11 cellular contexts compared by ENCODE assay signal in the genomic region with DNA sequence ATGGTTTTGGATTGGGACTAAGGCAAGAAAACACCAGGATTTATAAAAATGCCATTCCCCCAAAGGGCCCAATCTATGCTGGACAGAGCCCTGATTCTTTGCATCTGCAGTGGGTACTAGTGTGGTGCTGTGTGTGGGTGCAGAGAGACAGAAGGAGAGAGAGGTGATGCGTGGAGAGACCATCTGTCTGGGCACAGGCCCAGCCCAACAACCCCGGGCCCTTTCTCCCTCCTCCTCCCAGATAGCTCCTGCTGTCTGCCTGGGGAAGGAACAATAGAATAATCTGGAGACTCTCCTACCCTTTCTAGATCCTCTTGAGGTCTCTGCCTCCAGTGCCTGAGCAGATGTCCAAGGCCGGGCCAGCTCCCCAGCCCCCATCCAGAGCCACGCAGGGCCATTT. TPM values are rescaled to one million over a fixed set of nuclear protein-coding genes. Genes with fewer than 3 reads are reported as not detected.
DNase-seq lines count a peak whose midpoint lies in the region; ATAC-seq and TF ChIP-seq lines count a peak whose summit lies in the region.
"Had no signal": no experiment of that assay in that cellular context is flagged by ENCODE, and none has a peak within 500 bp of the region (broad histone marks: within the 10 kb centered on the region; RNA-seq: fewer than 3 reads in every experiment).

No MANE protein-coding gene starts in this region.

- no peak overlapping the region for H3K4me2 ChIP-seq in trophoblast cell (ENCODE audit: low read length)

- no peak overlapping the region for H3K4ac ChIP-seq in trophoblast cell (ENCODE audit: low read depth, low read length)

- H3K4me1 Mint-ChIP-seq in brain: peaks cover 99% of the 10 kb centered on the region
- no peaks in the 10 kb centered on the region for H3K4me1 Mint-ChIP-seq in Calu3 (ENCODE audit: low read depth, unreplicated experiment)
- H3K4me1 Mint-ChIP-seq in CD8-positive, alpha-beta memory T cell: peaks cover 0 to 2% (median 0%) of the 10 kb centered on the region in 3 donors

- no peak overlapping the region for H2BK12ac ChIP-seq in trophoblast cell (ENCODE audit: low read length)

- CTCF ChIA-PET in A673 (lab: Charles Lee): interaction anchor here (1.2 kb wide), 1 partner anchor 13 kb away, joined by 3 read pairs; no protein-coding TSS in a partner anchor
- CTCF ChIA-PET in Calu3 (lab: Charles Lee): no interaction called here
- CTCF ChIA-PET in CD8-positive, alpha-beta memory T cell (lab: Charles Lee): no interaction called here

- no peaks in the 10 kb centered on the region for H3K9me3 Mint-ChIP-seq in brain
- H3K9me3 Mint-ChIP-seq in Calu3 (ENCODE audit: low read depth, unreplicated experiment): no peaks in the 10 kb centered on the region
- H3K9me3 Mint-ChIP-seq in CD8-positive, alpha-beta memory T cell: no peaks in the 10 kb centered on the region
- H3K9me3 Mint-ChIP-seq: T-cell had no signal

- no CpG with 5 or more reads among the region's 4 CpGs for WGBS in trophoblast cell (ENCODE audit: extremely low coverage, insufficient coverage, insufficient read length)

- no peak overlapping the region for H2BK5ac ChIP-seq in trophoblast cell (ENCODE audit: low read depth, low read length, poor library complexity)

- peaks cover 50% of the 10 kb centered on the region for H3K4me1 ChIP-seq in A673 (ENCODE audit: insufficient read depth, low read length, poor library complexity, severe bottlenecking)
- peaks cover 9% of the 10 kb centered on the region in 2 experiments for H3K4me1 ChIP-seq in trophoblast cell (ENCODE audit: control insufficient read depth in 1 of 2, insufficient read depth in 2 of 2, low read length in 2 of 2)
- no peaks in the 10 kb centered on the region for H3K4me1 ChIP-seq in CD8-positive, alpha-beta memory T cell (ENCODE audit: insufficient read depth, low read length)
- H3K4me1 ChIP-seq: right lobe of liver had no signal

- H3K27ac ChIP-seq in A673 (ENCODE audit: low read depth, low read length, poor library complexity, severe bottlenecking): peak overlapping the region; percentile 56
- no peak overlapping the region for H3K27ac ChIP-seq in trophoblast cell (ENCODE audit: low read depth, low read length)
- no peak overlapping the region for H3K27ac ChIP-seq in CD8-positive, alpha-beta memory T cell (ENCODE audit: low read depth, low read length)
- H3K27ac ChIP-seq: right lobe of liver had no signal

- no peak overlapping the region for H2AK5ac ChIP-seq in trophoblast cell (ENCODE audit: low read length)

- H3K79me2 ChIP-seq in trophoblast cell (ENCODE audit: control insufficient read depth, insufficient read depth, low read length, poor library complexity): no peaks in the 10 kb centered on the region

- no peak overlapping the region for H4K12ac ChIP-seq in trophoblast cell (ENCODE audit: low read depth, low read length)

- H3K9me3 ChIP-seq in A673 (ENCODE audit: low read depth, low read length, poor library complexity, severe bottlenecking) (no peaks in the 10 kb centered on the region), trophoblast cell (ENCODE audit: insufficient read depth, low read depth, low read length) (no peaks in the 10 kb centered on the region)
- no peaks in the 10 kb centered on the region for H3K9me3 ChIP-seq in CD8-positive, alpha-beta memory T cell (ENCODE audit: low read length)
- H3K9me3 ChIP-seq: right lobe of liver had no signal

- no peak overlapping the region for H3K23ac ChIP-seq in trophoblast cell (ENCODE audit: low read length)

- no peak overlapping the region for H3K4me3 ChIP-seq in A673 (ENCODE audit: low read depth, low read length, poor library complexity, severe bottlenecking)
- no peak overlapping the region for H3K4me3 ChIP-seq in trophoblast cell (ENCODE audit: low read depth, low read length)
- H3K4me3 ChIP-seq in CD8-positive, alpha-beta memory T cell (ENCODE audit: low read length): no peak overlapping the region
- H3K4me3 ChIP-seq: right lobe of liver had no signal

- no peak for TF ChIP-seq CTCF in A673 (conservative IDR thresholded peaks at IDR 0.05; ENCODE audit: low read depth, low read length)
- no peak for TF ChIP-seq CTCF in brain (conservative IDR thresholded peaks at IDR 0.05)
- no peak for TF ChIP-seq CTCF in Calu3 (IDR thresholded peaks at IDR 0.05; ENCODE audit: unreplicated experiment)

- H3K9ac ChIP-seq in trophoblast cell (ENCODE audit: low read length): no peak overlapping the region

- no TSS peak for BruUV-seq in A673 (replicated peaks; lab: Mats Ljungman, UMichigan)
- BruUV-seq in Calu3 (replicated peaks; lab: Mats Ljungman, UMichigan): no TSS peak

- POLR2A ChIA-PET in A673 (lab: Charles Lee; ENCODE audit: low non-redundant PET): interaction anchor here (0.6 kb wide), 1 partner anchor 28 kb away, joined by 4 read pairs; no protein-coding TSS in a partner anchor
- POLR2A ChIA-PET in CD8-positive, alpha-beta memory T cell (lab: Charles Lee): no interaction called here

- H3K27me3 Mint-ChIP-seq in brain: no peaks in the 10 kb centered on the region
- H3K27me3 Mint-ChIP-seq in Calu3 (ENCODE audit: unreplicated experiment): peaks cover 18% of the 10 kb centered on the region
- H3K27me3 Mint-ChIP-seq in CD8-positive, alpha-beta memory T cell: peaks cover 8% of the 10 kb centered on the region in 2 donors

- DNase-seq in A673 (ENCODE audit: low spot score) (no peak), NCI-H187 (lab: John Stamatoyannopoulos, UW) (peak; percentile 64 to 70), middle frontal gyrus (ENCODE audit: extremely low spot score, low spot score) (peak; percentile 36), trophoblast cell (no peak), Calu3 (no peak)
- no peak for DNase-seq in CD8-positive, alpha-beta memory T cell
- DNase-seq: left colon, T-cell had no signal

- H3K36me3 ChIP-seq in A673 (ENCODE audit: insufficient read depth, low read length, poor library complexity, severe bottlenecking) (no peaks in the 10 kb centered on the region), trophoblast cell (ENCODE audit: control insufficient read depth in 1 of 2, insufficient read depth in 2 of 2, low read length in 2 of 2) (no peaks in the 10 kb centered on the region)
- no peaks in the 10 kb centered on the region for H3K36me3 ChIP-seq in CD8-positive, alpha-beta memory T cell (ENCODE audit: insufficient read depth, low read length)
- H3K36me3 ChIP-seq: right lobe of liver had no signal

- H2AFZ ChIP-seq in trophoblast cell (ENCODE audit: insufficient read depth, low read length, poor library complexity): no peak overlapping the region

- H3K27ac Mint-ChIP-seq in brain: peak overlapping the region; percentile 96 to 99 (median 98)
- H3K27ac Mint-ChIP-seq in Calu3 (ENCODE audit: unreplicated experiment): no peak overlapping the region
- no peak overlapping the region for H3K27ac Mint-ChIP-seq in CD8-positive, alpha-beta memory T cell
- H3K27ac Mint-ChIP-seq: T-cell had no signal

- peaks cover 3% of the 10 kb centered on the region for H3K79me1 ChIP-seq in trophoblast cell (ENCODE audit: low read length)

- H3K27me3 ChIP-seq in A673 (replicated peaks; ENCODE audit: insufficient read depth, low read depth, low read length, poor library complexity): no peaks in the 10 kb centered on the region
- no peaks in the 10 kb centered on the region for H3K27me3 ChIP-seq in trophoblast cell (ENCODE audit: insufficient read depth, low read length)
- H3K27me3 ChIP-seq in CD8-positive, alpha-beta memory T cell (ENCODE audit: insufficient read depth, low read length, poor library complexity, severe bottlenecking): no peaks in the 10 kb centered on the region
- H3K27me3 ChIP-seq: right lobe of liver had no signal

- no peak overlapping the region for H4K8ac ChIP-seq in trophoblast cell (ENCODE audit: low read depth, low read length)

- H3K4me3 Mint-ChIP-seq in brain: peak overlapping the region in 4 of 5 experiments; percentile 13 to 73 (median 37)
- H3K4me3 Mint-ChIP-seq in Calu3 (ENCODE audit: low read depth, unreplicated experiment): no peak overlapping the region
- H3K4me3 Mint-ChIP-seq in CD8-positive, alpha-beta memory T cell: no peak overlapping the region
- H3K4me3 Mint-ChIP-seq: T-cell had no signal

- H3K18ac ChIP-seq in trophoblast cell (ENCODE audit: low read length): no peak overlapping the region

- H3K36me3 Mint-ChIP-seq in brain (peaks cover under 1% of the 10 kb centered on the region), Calu3 (ENCODE audit: insufficient read depth, unreplicated experiment) (no peaks in the 10 kb centered on the region)
- no peaks in the 10 kb centered on the region for H3K36me3 Mint-ChIP-seq in CD8-positive, alpha-beta memory T cell
- H3K36me3 Mint-ChIP-seq: T-cell had no signal

- intact Hi-C loops in A673 (cut with micrococcal nuclease; ENCODE audit: unreplicated experiment): no loop called here
- intact Hi-C loops in Calu3 (cut with micrococcal nuclease; ENCODE audit: unreplicated experiment): no loop called here

- no peak for ATAC-seq in HG02870 (IDR thresholded peaks at IDR 0.05; ENCODE audit: unreplicated experiment)
- ATAC-seq: left colon, right lobe of liver, T-cell had no signal

- H4K91ac ChIP-seq in trophoblast cell (ENCODE audit: low read depth, low read length): no peak overlapping the region

- no peak overlapping the region for H2BK120ac ChIP-seq in trophoblast cell (ENCODE audit: insufficient read depth, low read length, poor library complexity)

- no peak overlapping the region for H3K14ac ChIP-seq in trophoblast cell (ENCODE audit: low read length)

RNA-seq across cellular contexts. Expression of a gene that starts 15.1 kb away (rescaled TPM):
- total RNA-seq in A673 (2021) (0.67 and 0.94 TPM in 2 replicates), Calu3 (2022) (0.19 and 0.27 TPM in 2 replicates)
- 8.3 TPM for polyA plus RNA-seq in brain (ENCODE audit: insufficient read depth, low read depth, low replicate concordance)
- polyA plus RNA-seq in trophoblast cell (2013): 0.35 and 0.42 TPM in 2 replicates
- total RNA-seq in CD8-positive, alpha-beta memory T cell: under 1 TPM; 0.22 to 0.49 TPM
- polyA plus RNA-seq in CD8-positive, alpha-beta memory T cell: 0.10 TPM

Comparison
In these comparisons a context has a peak if more than half of its experiments do, and no peak if none do; other contexts are left out.
1. DNase-seq: peak in NCI-H187 (2 of 2) and middle frontal gyrus (single experiment); none in A673 (single experiment), trophoblast cell (0 of 2), Calu3 (single experiment) and CD8-positive, alpha-beta memory T cell (0 of 5).
2. H3K27ac Mint-ChIP-seq: peak in brain (5 of 5); none in Calu3 (single experiment) and CD8-positive, alpha-beta memory T cell (0 of 8).
3. H3K4me3 Mint-ChIP-seq: peak in brain (4 of 5); none in Calu3 (single experiment) and CD8-positive, alpha-beta memory T cell (0 of 7).